17 cellular contexts compared by ENCODE assay signal in the genomic region with DNA sequence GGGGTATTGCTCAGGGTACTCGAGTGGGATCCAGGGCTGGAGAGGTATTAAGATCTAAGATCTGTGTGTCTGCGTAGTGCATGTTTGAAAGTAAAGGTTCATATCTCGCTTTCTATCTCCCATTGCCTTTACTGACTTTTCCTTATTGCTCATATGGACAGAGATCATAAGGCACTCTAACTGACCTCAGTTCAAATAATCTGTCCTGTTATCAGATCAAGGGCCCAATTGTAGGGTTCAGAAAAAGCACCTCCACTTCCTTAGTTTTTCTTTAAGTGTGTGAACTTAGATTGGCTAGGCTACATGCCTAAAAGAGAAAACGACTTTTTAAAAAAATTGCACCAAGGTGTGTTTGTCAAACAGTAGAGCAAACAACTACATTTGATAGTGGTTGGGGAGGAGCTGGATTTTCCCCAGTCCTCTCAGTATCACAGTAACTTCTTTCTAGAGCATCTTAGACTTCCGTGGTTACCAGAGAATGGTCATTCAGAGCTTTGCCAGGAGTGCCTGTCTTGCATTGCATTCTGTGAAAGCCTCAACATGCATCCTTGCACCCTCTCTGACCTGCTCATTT. TPM values are rescaled to one million over a fixed set of nuclear protein-coding genes. Genes with fewer than 3 reads are reported as not detected.
DNase-seq lines count a peak whose midpoint lies in the region; ATAC-seq, FAIRE-seq and TF ChIP-seq lines count a peak whose summit lies in the region.
"Had no signal": no experiment of that assay in that cellular context is flagged by ENCODE, and none has a peak within 500 bp of the region (broad histone marks: within the 10 kb centered on the region; RNA-seq: fewer than 3 reads in every experiment).

No MANE protein-coding gene starts in this region.

- TF ChIP-seq CTCF in C4-2B (conservative IDR thresholded peaks at IDR 0.05): no peak

- ATAC-seq in left colon (peak; percentile 94), GM18907 (IDR thresholded peaks at IDR 0.05; ENCODE audit: unreplicated experiment) (no peak), HG02763 (IDR thresholded peaks at IDR 0.05; ENCODE audit: unreplicated experiment) (no peak)
- ATAC-seq: HCT116 had no signal

- intact Hi-C loops in left colon (cut with DNase I, micrococcal nuclease): no loop called here

- FAIRE-seq in HTR-8/SVneo (lab: Jason Lieb, UNC): no peak
- FAIRE-seq: G401.6 had no signal

- peak overlapping the region; percentile 60; the same call in 1 of the 2 replicates for H3K27ac ChIP-seq in C4-2B
- H3K27ac ChIP-seq: BLaER1 treated with 17β-estradiol and CSF1 and Interleukin-3, amounts not matched to agents 10 nM and 100 nM had no signal

- DNase-seq in LoVo (ENCODE audit: low spot score): peak; percentile 13
- no peak for DNase-seq in left colon
- DNase-seq in NCI-H69 (lab: John Stamatoyannopoulos, UW): no peak
- no peak for DNase-seq in HTR-8/SVneo (ENCODE audit: insufficient read length, low spot score)
- DNase-seq: CD4-positive, CD25-positive, alpha-beta regulatory T cell; CD8-positive, alpha-beta memory T cell; COR-L47; DMS 273 treated with DMSO at 0.1 percent for 48 hours; GOT3; H7; HFFc6 had no signal

RNA-seq across cellular contexts. Expression of a gene that starts 57.6 kb away (rescaled TPM):
- total RNA-seq in left colon: 10 to 100 TPM; 20.3 to 32.4 TPM
